21 cellular contexts compared by ENCODE assay signal in the genomic region with DNA sequence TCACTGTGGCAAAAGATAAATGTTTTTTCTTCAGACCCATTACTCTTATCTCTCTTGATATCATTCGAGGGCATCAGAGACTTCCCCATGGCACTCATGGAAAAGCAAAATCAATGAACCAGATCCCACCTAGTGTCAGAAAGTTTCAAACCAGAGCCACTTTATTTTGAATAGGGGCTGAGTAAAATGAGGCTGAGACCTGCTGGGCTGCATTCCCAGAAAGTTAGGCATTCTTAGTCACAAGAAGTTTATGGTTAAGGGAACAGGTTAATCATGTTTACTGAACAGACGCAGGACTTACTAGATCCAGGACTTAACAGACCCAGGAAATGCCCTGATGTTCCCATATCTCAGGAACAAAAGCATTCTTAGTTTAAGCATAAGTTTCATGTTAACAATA.
DNase-seq lines count a peak whose midpoint lies in the region; ATAC-seq and TF ChIP-seq lines count a peak whose summit lies in the region.
"Had no signal": no experiment of that assay in that cellular context is flagged by ENCODE, and none has a peak within 500 bp of the region (broad histone marks: within the 10 kb centered on the region; RNA-seq: fewer than 3 reads in every experiment).

No MANE protein-coding gene starts in this region.

- no peak overlapping the region for H3K4me2 ChIP-seq in GM23338
- H3K4me2 ChIP-seq: BLaER1 treated with 17β-estradiol and CSF1 and Interleukin-3, amounts not matched to agents 10 nM and 100 nM had no signal

- intact Hi-C loops in mucosa of descending colon (cut with DNase I, micrococcal nuclease): no loop called here
- intact Hi-C loops in activated CD4-positive, alpha-beta T cell treated with anti-CD3 and anti-CD28 coated beads, Interleukin-2, amount 10 ng/mL, durations not matched to agents 24 days and 14 days (cut with micrococcal nuclease): no loop called here

- no peak overlapping the region for H3K4me3 Mint-ChIP-seq in GM23338
- H3K4me3 Mint-ChIP-seq in activated CD4-positive, alpha-beta T cell treated with anti-CD3 and anti-CD28 coated beads, Interleukin-2, amount 10 ng/mL, durations not matched to agents 24 days and 14 days: no peak overlapping the region
- H3K4me3 Mint-ChIP-seq: activated naive CD4-positive, alpha-beta T cell treated with anti-CD3 and anti-CD28 coated beads, Interleukin-2, amount 10 ng/mL, durations not matched to agents 7 days and 5 days; activated T-cell treated with anti-CD3 and anti-CD28 coated beads, Interleukin-2, amount 50 U/mL, for 4 hours; memory B cell; naive thymus-derived CD4-positive, alpha-beta T cell; stimulated activated effector memory CD8-positive, alpha-beta T cell treated with anti-CD3 and anti-CD28 coated beads, Interleukin-12 subunit alpha, Interleukin-12 subunit beta, amount 100 ng/mL, for 72 hours had no signal

- no peaks in the 10 kb centered on the region; the same call in 1 of the 2 replicates for H3K4me1 ChIP-seq in GM23338 (ENCODE audit: insufficient read depth)
- no peaks in the 10 kb centered on the region for H3K4me1 ChIP-seq in RWPE2 (ENCODE audit: insufficient read depth, poor library complexity, severe bottlenecking)
- H3K4me1 ChIP-seq in mucosa of descending colon (ENCODE audit: low read depth): no peaks in the 10 kb centered on the region
- H3K4me1 ChIP-seq: ascending aorta; BLaER1 treated with 17β-estradiol and CSF1 and Interleukin-3, amounts not matched to agents 10 nM and 100 nM; sigmoid colon; suprapubic skin had no signal

- no peaks in the 10 kb centered on the region for H4K20me1 ChIP-seq in GM23338 (replicated peaks; ENCODE audit: insufficient read depth)
- H4K20me1 ChIP-seq: BLaER1 treated with 17β-estradiol and CSF1 and Interleukin-3, amounts not matched to agents 10 nM and 100 nM had no signal

- no peaks in the 10 kb centered on the region for H3K27me3 ChIP-seq in GM23338 (ENCODE audit: insufficient read depth)
- no peaks in the 10 kb centered on the region for H3K27me3 ChIP-seq in RWPE2 (ENCODE audit: insufficient read depth, poor library complexity, severe bottlenecking)
- H3K27me3 ChIP-seq: ascending aorta; BLaER1 treated with 17β-estradiol and CSF1 and Interleukin-3, amounts not matched to agents 10 nM and 100 nM; sigmoid colon; suprapubic skin had no signal

- no peak overlapping the region for H2AFZ ChIP-seq in GM23338

- no peaks in the 10 kb centered on the region for H3K9me2 ChIP-seq in GM23338 (ENCODE audit: insufficient read depth)

- no peaks in the 10 kb centered on the region for H3K36me3 Mint-ChIP-seq in GM23338 (ENCODE audit: low read depth)
- H3K36me3 Mint-ChIP-seq in activated CD4-positive, alpha-beta T cell treated with anti-CD3 and anti-CD28 coated beads, Interleukin-2, amount 10 ng/mL, durations not matched to agents 24 days and 14 days (ENCODE audit: low read depth): no peaks in the 10 kb centered on the region
- H3K36me3 Mint-ChIP-seq: activated naive CD4-positive, alpha-beta T cell treated with anti-CD3 and anti-CD28 coated beads, Interleukin-2, amount 10 ng/mL, durations not matched to agents 7 days and 5 days; memory B cell; naive thymus-derived CD4-positive, alpha-beta T cell; stimulated activated effector memory CD8-positive, alpha-beta T cell treated with anti-CD3 and anti-CD28 coated beads, Interleukin-12 subunit alpha, Interleukin-12 subunit beta, amount 100 ng/mL, for 72 hours had no signal

- no peak overlapping the region for H3K27ac Mint-ChIP-seq in GM23338
- H3K27ac Mint-ChIP-seq in activated CD4-positive, alpha-beta T cell treated with anti-CD3 and anti-CD28 coated beads, Interleukin-2, amount 10 ng/mL, durations not matched to agents 24 days and 14 days: no peak overlapping the region
- H3K27ac Mint-ChIP-seq: activated naive CD4-positive, alpha-beta T cell treated with anti-CD3 and anti-CD28 coated beads, Interleukin-2, amount 10 ng/mL, durations not matched to agents 7 days and 5 days; memory B cell; naive thymus-derived CD4-positive, alpha-beta T cell; stimulated activated effector memory CD8-positive, alpha-beta T cell treated with anti-CD3 and anti-CD28 coated beads, Interleukin-12 subunit alpha, Interleukin-12 subunit beta, amount 100 ng/mL, for 72 hours had no signal

- H3K27ac ChIP-seq in GM23338 (ENCODE audit: low read depth) (no peak overlapping the region), RWPE2 (ENCODE audit: poor library complexity, severe bottlenecking) (no peak overlapping the region)
- H3K27ac ChIP-seq: ascending aorta; BLaER1 treated with 17β-estradiol and CSF1 and Interleukin-3, amounts not matched to agents 10 nM and 100 nM; coronary artery; sigmoid colon; suprapubic skin had no signal

- no peaks in the 10 kb centered on the region for H3F3A ChIP-seq in GM23338 (replicated peaks; ENCODE audit: low read depth)

- ATAC-seq in GM23338 (peak; percentile 40), RWPE2 (ENCODE audit: low read depth) (peak; percentile 87), mucosa of descending colon (peak; percentile 46)
- ATAC-seq: activated T-cell treated with anti-CD3 and anti-CD28 coated beads, Interleukin-2, amount 50 U/mL, for 4 hours; naive thymus-derived CD4-positive, alpha-beta T cell; SK-N-SH treated with all-trans-retinoic acid at 6 μM for 48 hours; stimulated activated effector memory CD8-positive, alpha-beta T cell treated with anti-CD3 and anti-CD28 coated beads, Interleukin-12 subunit alpha, Interleukin-12 subunit beta, amount 100 ng/mL, for 72 hours had no signal

- H3K79me2 ChIP-seq in GM23338 (replicated peaks; ENCODE audit: insufficient read depth): no peaks in the 10 kb centered on the region

- H3K4me3 ChIP-seq in GM23338: no peak overlapping the region
- H3K4me3 ChIP-seq in RWPE2 (ENCODE audit: severe bottlenecking): no peak overlapping the region
- H3K4me3 ChIP-seq in fibroblast of the aortic adventitia (ENCODE audit: low read depth, low read length): no peak overlapping the region
- no peak overlapping the region for H3K4me3 ChIP-seq in mucosa of descending colon
- H3K4me3 ChIP-seq: ascending aorta; BLaER1 treated with 17β-estradiol and CSF1 and Interleukin-3, amounts not matched to agents 10 nM and 100 nM; coronary artery; sigmoid colon; suprapubic skin had no signal

- peaks cover 12% of the 10 kb centered on the region; the same call in 2 of the 3 replicates for H3K4me1 Mint-ChIP-seq in GM23338
- no peaks in the 10 kb centered on the region for H3K4me1 Mint-ChIP-seq in activated CD4-positive, alpha-beta T cell treated with anti-CD3 and anti-CD28 coated beads, Interleukin-2, amount 10 ng/mL, durations not matched to agents 24 days and 14 days
- H3K4me1 Mint-ChIP-seq: activated naive CD4-positive, alpha-beta T cell treated with anti-CD3 and anti-CD28 coated beads, Interleukin-2, amount 10 ng/mL, durations not matched to agents 7 days and 5 days; memory B cell; naive thymus-derived CD4-positive, alpha-beta T cell; stimulated activated effector memory CD8-positive, alpha-beta T cell treated with anti-CD3 and anti-CD28 coated beads, Interleukin-12 subunit alpha, Interleukin-12 subunit beta, amount 100 ng/mL, for 72 hours had no signal

- peak; percentile 50 for DNase-seq in GM23338 (ENCODE audit: low spot score)
- no peak for DNase-seq in RWPE2 (ENCODE audit: low spot score)
- DNase-seq in fibroblast of the aortic adventitia (ENCODE audit: low read depth): peak; percentile 1
- no peak for DNase-seq in mucosa of descending colon
- no peak for DNase-seq in NCI-H2081 (lab: John Stamatoyannopoulos, UW)
- no peak for DNase-seq in activated CD4-positive, alpha-beta T cell treated with anti-CD3 and anti-CD28 coated beads, Interleukin-2, amount 10 ng/mL, durations not matched to agents 24 days and 14 days
- no peak for DNase-seq in activated T-cell treated with anti-CD3 and anti-CD28 coated beads, Interleukin-2, amount 50 U/mL, for 1 hour
- DNase-seq in germinal center (ENCODE audit: low spot score): no peak
- DNase-seq: activated CD4-positive, CD25-positive, alpha-beta regulatory T cell treated with anti-CD3 and anti-CD28 coated beads, Interleukin-2, amount 50 U/mL, for 72 hours; activated naive CD4-positive, alpha-beta T cell treated with anti-CD3 and anti-CD28 coated beads, Interleukin-2, amount 10 ng/mL, durations not matched to agents 7 days and 5 days; activated T-cell treated with anti-CD3 and anti-CD28 coated beads, Interleukin-2, amount 50 U/mL, for 4 hours; Karpas-422; naive thymus-derived CD4-positive, alpha-beta T cell; sigmoid colon had no signal

- no peaks in the 10 kb centered on the region for H3K9me3 ChIP-seq in RWPE2 (ENCODE audit: severe bottlenecking)
- no peaks in the 10 kb centered on the region for H3K9me3 ChIP-seq in mucosa of descending colon
- H3K9me3 ChIP-seq: ascending aorta, sigmoid colon had no signal

- H3K27me3 Mint-ChIP-seq in GM23338 (ENCODE audit: insufficient read depth, low read depth, poor library complexity): peaks cover 2% of the 10 kb centered on the region
- no peaks in the 10 kb centered on the region for H3K27me3 Mint-ChIP-seq in activated CD4-positive, alpha-beta T cell treated with anti-CD3 and anti-CD28 coated beads, Interleukin-2, amount 10 ng/mL, durations not matched to agents 24 days and 14 days
- H3K27me3 Mint-ChIP-seq: activated naive CD4-positive, alpha-beta T cell treated with anti-CD3 and anti-CD28 coated beads, Interleukin-2, amount 10 ng/mL, durations not matched to agents 7 days and 5 days; memory B cell; naive thymus-derived CD4-positive, alpha-beta T cell had no signal

- H3K9me3 Mint-ChIP-seq in GM23338: peaks cover 3% of the 10 kb centered on the region
- H3K9me3 Mint-ChIP-seq in activated CD4-positive, alpha-beta T cell treated with anti-CD3 and anti-CD28 coated beads, Interleukin-2, amount 10 ng/mL, durations not matched to agents 24 days and 14 days: peaks cover 11% of the 10 kb centered on the region

- no peaks in the 10 kb centered on the region for H3K36me3 ChIP-seq in GM23338 (ENCODE audit: insufficient read depth)
- no peaks in the 10 kb centered on the region for H3K36me3 ChIP-seq in RWPE2 (ENCODE audit: low read depth)
- H3K36me3 ChIP-seq in mucosa of descending colon (ENCODE audit: low read depth): no peaks in the 10 kb centered on the region
- H3K36me3 ChIP-seq: ascending aorta; BLaER1 treated with 17β-estradiol and CSF1 and Interleukin-3, amounts not matched to agents 10 nM and 100 nM; sigmoid colon; suprapubic skin had no signal

- peak; percentile 34 to 48 for TF ChIP-seq CTCF in GM23338 (conservative IDR thresholded peaks at IDR 0.05; ENCODE audit: low read depth in 2 of 2)
- no peak for TF ChIP-seq CTCF in RWPE2 (IDR thresholded peaks at IDR 0.05; ENCODE audit: poor library complexity, severe bottlenecking)
- TF ChIP-seq CTCF in fibroblast of the aortic adventitia (IDR thresholded peaks at IDR 0.05; ENCODE audit: insufficient read depth, low read length): no peak
- TF ChIP-seq CTCF in mucosa of descending colon (IDR thresholded peaks at IDR 0.05): no peak

TF ChIP-seq in GM23338, 12 proteins besides CTCF, POLR2A, EP300 and RAD21:
- no peak for TF ChIP-seq CREB1 (CRISPR knock-in tag; IDR thresholded peaks at IDR 0.05; ENCODE audit: low read depth)
- no peak for TF ChIP-seq EZH2phosphoT487 (IDR thresholded peaks at IDR 0.05; ENCODE audit: unreplicated experiment)
- TF ChIP-seq NANOG (IDR thresholded peaks at IDR 0.05; ENCODE audit: borderline replicate concordance): no peak

Comparison
In these comparisons a context has a peak if more than half of its experiments do, and no peak if none do; other contexts are left out.
1. DNase-seq: peak in GM23338 (single experiment) and fibroblast of the aortic adventitia (single experiment); none in RWPE2 (single experiment), mucosa of descending colon (0 of 3), NCI-H2081 (0 of 2), activated CD4-positive, alpha-beta T cell treated with anti-CD3 and anti-CD28 coated beads, Interleukin-2, amount 10 ng/mL, durations not matched to agents 24 days and 14 days (single experiment), activated T-cell treated with anti-CD3 and anti-CD28 coated beads, Interleukin-2, amount 50 U/mL, for 1 hour (single experiment) and germinal center (single experiment).
2. CTCF ChIP-seq: peak in GM23338 (2 of 2); none in RWPE2 (single experiment), fibroblast of the aortic adventitia (single experiment) and mucosa of descending colon (single experiment).
3. Peak in every context shown above with its lines, with median percentiles within 50 percentile points of each other: ATAC-seq.